24 cellular contexts compared by ENCODE assay signal in the genomic region with DNA sequence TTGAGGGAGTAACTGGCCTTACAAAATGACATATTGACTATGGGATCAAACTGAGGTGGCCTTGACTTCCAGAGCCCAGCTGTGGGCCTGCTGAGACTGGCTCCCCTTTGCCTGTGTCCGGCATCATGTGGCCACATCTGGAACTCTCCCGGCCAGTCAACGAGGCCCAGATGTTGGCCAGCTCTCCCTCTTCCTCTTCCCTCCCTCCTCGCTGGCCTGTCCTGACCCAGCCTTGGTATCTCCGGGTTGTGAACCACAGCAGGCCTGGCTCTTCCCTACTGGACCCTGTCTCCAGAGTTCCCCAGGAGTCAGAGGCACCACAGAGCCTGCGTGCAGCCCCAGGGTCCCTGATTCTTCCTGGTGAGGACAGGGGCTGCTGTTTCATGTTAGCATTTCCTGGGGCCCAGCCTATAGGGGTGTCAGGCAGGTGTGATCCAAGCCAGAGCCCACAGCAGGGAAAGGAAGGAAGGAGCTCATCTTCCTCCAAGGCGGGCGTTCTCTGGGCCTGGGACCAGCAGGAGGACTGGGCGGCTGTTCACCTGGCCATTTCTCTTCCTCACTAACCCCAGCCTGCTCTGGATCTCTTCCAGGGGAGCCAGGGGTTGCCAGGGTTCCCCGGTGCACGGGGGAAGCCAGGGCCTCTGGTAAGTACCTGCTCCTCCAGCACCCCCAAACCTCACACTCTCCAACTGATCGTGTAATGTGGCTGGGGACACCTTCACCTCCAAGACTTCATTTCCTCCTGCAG.
"Had no signal": no experiment of that assay in that cellular context is flagged by ENCODE, and none has a peak within 500 bp of the region (broad histone marks: within the 10 kb centered on the region; RNA-seq: fewer than 3 reads in every experiment).

No MANE protein-coding gene starts in this region.

- H3K27ac ChIP-seq: heart right ventricle, neutrophil, prostate gland, transverse colon, uterus, WERI-Rb-1 had no signal

- H3K9me3 Mint-ChIP-seq: effector memory CD8-positive, alpha-beta T cell; natural killer cell had no signal

- H3K27ac Mint-ChIP-seq: activated naive CD8-positive, alpha-beta T cell; effector memory CD8-positive, alpha-beta T cell; natural killer cell; T-helper 17 cell had no signal

- ATAC-seq: activated CD4-positive, CD25-positive, alpha-beta regulatory T cell treated with anti-CD3 and anti-CD28 coated beads, Interleukin-2, amount 50 U/mL, for 24 hours; effector memory CD8-positive, alpha-beta T cell; natural killer cell; T-helper 17 cell had no signal

- H3K4me3 Mint-ChIP-seq: activated naive CD8-positive, alpha-beta T cell; effector memory CD8-positive, alpha-beta T cell; natural killer cell; T-helper 17 cell had no signal

- H3K4me1 ChIP-seq: prostate gland, transverse colon had no signal

- H3K36me3 Mint-ChIP-seq: activated naive CD8-positive, alpha-beta T cell; natural killer cell had no signal

- H3K27me3 ChIP-seq: heart right ventricle, ovary, transverse colon, uterus had no signal

- H3K4me1 Mint-ChIP-seq: natural killer cell had no signal

- H3K36me3 ChIP-seq: neutrophil, ovary, prostate gland, transverse colon, uterus had no signal

- H3K9me3 ChIP-seq: heart right ventricle, neutrophil, ovary, prostate gland, transverse colon, uterus had no signal

- H3K4me3 ChIP-seq: heart right ventricle, lung, ovary, prostate gland, transverse colon, uterus had no signal

- DNase-seq: activated CD4-positive, alpha-beta T cell treated with anti-CD3 and anti-CD28 coated beads for 48 hours; activated CD4-positive, alpha-beta T cell treated with anti-CD3 and anti-CD28 coated beads, Interleukin-2, amount 50 U/mL, for 48 hours; activated CD8-positive, alpha-beta memory T cell treated with anti-CD3 and anti-CD28 coated beads for 24 hours; activated effector memory CD4-positive, alpha-beta T cell treated with Interleukin-2 at 50 U/mL for 16 hours; activated naive CD4-positive, alpha-beta T cell treated with Interleukin-2 at 50 U/mL for 16 hours; anterior cingulate cortex; cortex of kidney; effector memory CD8-positive, alpha-beta T cell; foreskin melanocyte; heart right ventricle; mesendoderm; natural killer cell; stimulated activated naive CD4-positive, alpha-beta T cell treated with Interleukin-2 at 50 U/mL for 16 hours; T-helper 17 cell; T1000; transverse colon; uterus; WERI-Rb-1 had no signal
